ENCODE assay signal across 14 cellular contexts in the genomic region with DNA sequence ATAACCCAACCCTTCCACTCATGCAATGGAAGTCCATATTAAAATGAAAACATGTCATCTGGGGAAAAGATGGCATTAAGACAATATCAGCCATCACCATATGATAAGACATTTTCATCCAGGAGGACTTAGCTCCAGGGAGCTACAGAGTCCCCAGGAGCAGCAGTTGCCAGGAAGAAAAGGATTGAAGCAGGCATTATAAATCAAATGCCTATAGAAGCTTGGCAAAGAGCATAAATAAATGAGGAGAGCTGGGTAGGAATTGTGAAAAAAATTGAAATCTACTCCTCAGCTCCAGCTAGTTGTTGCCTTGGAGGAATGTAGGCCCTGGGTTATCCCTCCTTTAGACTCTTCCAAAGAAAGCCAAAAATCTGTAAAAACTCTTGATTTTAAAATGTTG. TPM values are rescaled to one million over a fixed set of nuclear protein-coding genes. Genes with fewer than 3 reads are reported as not detected.
DNase-seq lines count a peak whose midpoint lies in the region; ATAC-seq, FAIRE-seq and TF ChIP-seq lines count a peak whose summit lies in the region.
"Had no signal": no experiment of that assay in that cellular context is flagged by ENCODE, and none has a peak within 500 bp of the region (broad histone marks: within the 10 kb centered on the region; RNA-seq: fewer than 3 reads in every experiment).

No MANE protein-coding gene starts in this region.

- H4K20me1 ChIP-seq in GM12878 (ENCODE audit: control insufficient read depth, insufficient read depth): no peaks in the 10 kb centered on the region

- no peak overlapping the region for H3K27ac Mint-ChIP-seq in endothelial cell (ENCODE audit: unreplicated experiment)
- H3K27ac Mint-ChIP-seq: CD4-positive, CD25-positive, alpha-beta regulatory T cell had no signal

- TF ChIP-seq EP300 in GM12878 (IDR thresholded peaks at IDR 0.05; ENCODE audit: borderline replicate concordance in 1 of 2, control insufficient read depth in 1 of 2, low read depth in 2 of 2, low read length in 2 of 2): no peak

- H3K27me3 Mint-ChIP-seq in endothelial cell (ENCODE audit: unreplicated experiment): peaks cover 3% of the 10 kb centered on the region
- H3K27me3 Mint-ChIP-seq: CD4-positive, CD25-positive, alpha-beta regulatory T cell had no signal

- H3K36me3 Mint-ChIP-seq in endothelial cell (ENCODE audit: low read depth, unreplicated experiment): peaks cover 36% of the 10 kb centered on the region
- H3K36me3 Mint-ChIP-seq: CD4-positive, CD25-positive, alpha-beta regulatory T cell had no signal

- H3K79me2 ChIP-seq in GM12878 (ENCODE audit: control insufficient read depth, insufficient read depth, low read length): no peaks in the 10 kb centered on the region

- SMC1A ChIA-PET in GM12878 (lab: Charles Lee; ENCODE audit: uncharacterized antibody, unreplicated experiment): interaction anchor here (0.6 to 1.3 kb wide), 4 partner anchors 10 to 17 kb away, joined by 3 to 4 read pairs (median 4); no protein-coding TSS in a partner anchor

- H3K9me3 ChIP-seq in left ventricle myocardium inferior (replicated peaks): peaks cover 6% of the 10 kb centered on the region
- no peaks in the 10 kb centered on the region for H3K9me3 ChIP-seq in GM12878 (replicated peaks; ENCODE audit: control insufficient read depth, insufficient read depth, low read length)
- H3K9me3 ChIP-seq in adrenal gland (replicated peaks in 1 of 3): no peaks in the 10 kb centered on the region

- H3K27ac ChIP-seq in left ventricle myocardium inferior (replicated peaks) (peak overlapping the region; percentile 28), GM12878 (ENCODE audit: control insufficient read depth, insufficient read depth) (no peak overlapping the region), substantia nigra (ENCODE audit: low read depth, low read length, poor library complexity, severe bottlenecking) (peak overlapping the region; percentile 91), adrenal gland (no peak overlapping the region)

- H3K4me1 ChIP-seq in left ventricle myocardium inferior: peaks cover 61% of the 10 kb centered on the region
- H3K4me1 ChIP-seq in GM12878 (ENCODE audit: control insufficient read depth, insufficient read depth, low read length): no peaks in the 10 kb centered on the region
- peaks cover 0 to 42% of the 10 kb centered on the region in 2 donors for H3K4me1 ChIP-seq in adrenal gland (replicated peaks in 1 of 2)

- no peak for FAIRE-seq in GM12878 (lab: Jason Lieb, UNC)
- FAIRE-seq: D721Med had no signal

- H3K9me3 Mint-ChIP-seq in endothelial cell (ENCODE audit: unreplicated experiment): no peaks in the 10 kb centered on the region

- H3K36me3 ChIP-seq in left ventricle myocardium inferior (peaks cover 16% of the 10 kb centered on the region), GM12878 (ENCODE audit: control insufficient read depth in 2 of 2, insufficient read depth in 2 of 2, low read length in 1 of 2) (no peaks in the 10 kb centered on the region), adrenal gland (replicated peaks in 1 of 2) (no peaks in the 10 kb centered on the region)

- H3K4me2 ChIP-seq in GM12878 (ENCODE audit: control insufficient read depth, insufficient read depth): no peak overlapping the region

- peaks cover 24% of the 10 kb centered on the region for H3K4me1 Mint-ChIP-seq in endothelial cell (ENCODE audit: unreplicated experiment)
- H3K4me1 Mint-ChIP-seq: CD4-positive, CD25-positive, alpha-beta regulatory T cell had no signal

- H3K27me3 ChIP-seq in left ventricle myocardium inferior (ENCODE audit: low read depth): no peaks in the 10 kb centered on the region
- H3K27me3 ChIP-seq in GM12878 (replicated peaks in 1 of 2; ENCODE audit: control insufficient read depth in 2 of 2, insufficient read depth in 2 of 2, low read length in 1 of 2): no peaks in the 10 kb centered on the region
- no peaks in the 10 kb centered on the region for H3K27me3 ChIP-seq in adrenal gland

- TF ChIP-seq RAD21 in GM12878 (IDR thresholded peaks at IDR 0.05; ENCODE audit: insufficient read depth, low read depth, low read length): no peak

- CTCF ChIA-PET in GM12878 (lab: Yijun Ruan, JAX): no interaction called here

- no peak for TF ChIP-seq POLR2A in GM12878 (IDR thresholded peaks at IDR 0.05; ENCODE audit: low read depth, low read length)
- no peak for TF ChIP-seq POLR2A in adrenal gland (IDR thresholded peaks at IDR 0.05)

- H2AFZ ChIP-seq in GM12878 (ENCODE audit: control insufficient read depth, low read depth, low read length): no peak overlapping the region

- intact Hi-C loops in left ventricle myocardium inferior (cut with micrococcal nuclease) (no loop called here), left ventricle myocardium superior (cut with micrococcal nuclease) (no loop called here), GM12878 (cut with micrococcal nuclease; ENCODE audit: unreplicated experiment) (no loop called here), adrenal gland (cut with DNase I) (no loop called here)

- in situ Hi-C loops in GM12878 (cut with MboI): no loop called here

- H3K9ac ChIP-seq in GM12878 (ENCODE audit: control insufficient read depth, insufficient read depth, low read length): no peak overlapping the region

- no peak for TF ChIP-seq CTCF in left ventricle myocardium inferior (IDR thresholded peaks at IDR 0.05; ENCODE audit: borderline replicate concordance)
- TF ChIP-seq CTCF in GM12878 (IDR thresholded peaks at IDR 0.05 in 2 of 3, conservative IDR thresholded peaks at IDR 0.05 in 1 of 3; ENCODE audit: control insufficient read depth in 2 of 3, extremely low read depth in 1 of 3, insufficient read depth in 1 of 3, low read depth in 3 of 3, low read length in 3 of 3): no peak
- TF ChIP-seq CTCF in endothelial cell (IDR thresholded peaks at IDR 0.05; ENCODE audit: unreplicated experiment): no peak
- TF ChIP-seq CTCF in adrenal gland (IDR thresholded peaks at IDR 0.05): no peak

- no TSS peak for BruUV-seq in GM12878 (replicated peaks; lab: Mats Ljungman, UMichigan)

- no peak for DNase-seq in left ventricle myocardium inferior
- DNase-seq in left ventricle myocardium superior: no peak
- DNase-seq in GM12878 (ENCODE audit: low read depth, low spot score): no peak
- DNase-seq in iPS-NIHi11 (ENCODE audit: low spot score): peak; percentile 27
- DNase-seq in substantia nigra (lab: John Stamatoyannopoulos, UW): no peak
- no peak for DNase-seq in endothelial cell (ENCODE audit: low spot score)
- no peak for DNase-seq in adrenal gland
- DNase-seq: CD4-positive, CD25-positive, alpha-beta regulatory T cell; H7; NCI-H187 treated with DMSO at 0.1 percent for 48 hours; NCI-H2171; NCI-H510A had no signal

- no peak overlapping the region for H3K4me3 Mint-ChIP-seq in endothelial cell (ENCODE audit: unreplicated experiment)

- no peak overlapping the region for H3K4me3 ChIP-seq in left ventricle myocardium inferior
- H3K4me3 ChIP-seq in GM12878: no peak overlapping the region
- no peak overlapping the region for H3K4me3 ChIP-seq in adrenal gland

- RAD21 ChIA-PET in GM12878 (lab: Charles Lee; ENCODE audit: unreplicated experiment): no interaction called here

- no peak for ATAC-seq in left ventricle myocardium superior
- ATAC-seq in GM12878: no peak
- no peak for ATAC-seq in GM21576 (IDR thresholded peaks at IDR 0.05; ENCODE audit: unreplicated experiment)

- POLR2A ChIA-PET in GM12878 (lab: Charles Lee): no interaction called here

TF ChIP-seq in GM12878, 131 proteins besides CTCF, POLR2A, EP300 and RAD21:
- no peak for TF ChIP-seq BACH1 (IDR thresholded peaks at IDR 0.05; ENCODE audit: borderline replicate concordance)
- TF ChIP-seq, protein P1, sequence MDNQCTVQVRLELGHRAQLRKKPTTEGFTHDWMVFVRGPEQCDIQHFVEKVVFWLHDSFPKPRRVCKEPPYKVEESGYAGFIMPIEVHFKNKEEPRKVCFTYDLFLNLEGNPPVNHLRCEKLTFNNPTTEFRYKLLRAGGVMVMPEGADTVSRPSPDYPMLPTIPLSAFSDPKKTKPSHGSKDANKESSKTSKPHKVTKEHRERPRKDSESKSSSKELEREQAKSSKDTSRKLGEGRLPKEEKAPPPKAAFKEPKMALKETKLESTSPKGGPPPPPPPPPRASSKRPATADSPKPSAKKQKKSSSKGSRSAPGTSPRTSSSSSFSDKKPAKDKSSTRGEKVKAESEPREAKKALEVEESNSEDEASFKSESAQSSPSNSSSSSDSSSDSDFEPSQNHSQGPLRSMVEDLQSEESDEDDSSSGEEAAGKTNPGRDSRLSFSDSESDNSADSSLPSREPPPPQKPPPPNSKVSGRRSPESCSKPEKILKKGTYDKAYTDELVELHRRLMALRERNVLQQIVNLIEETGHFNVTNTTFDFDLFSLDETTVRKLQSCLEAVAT (IDR thresholded peaks at IDR 0.05): 0 out of 2 replicates have a peak, but pooled peaks have one; percentile 31
- no peak for TF ChIP-seq STAT1 (conservative IDR thresholded peaks at IDR 0.05)
- no peak for TF ChIP-seq KDM1A (IDR thresholded peaks at IDR 0.05; ENCODE audit: borderline replicate concordance)
- no peak for TF ChIP-seq RB1 (IDR thresholded peaks at IDR 0.05; ENCODE audit: borderline replicate concordance)
TF ChIP-seq in GM12878: peak in this region for 1.

RNA-seq across cellular contexts. Expression of a gene that starts 42.5 kb away (rescaled TPM):
- total RNA-seq in left ventricle myocardium inferior: 5.2 TPM
- total RNA-seq in left ventricle myocardium superior: 5.4 TPM
- 0.23 and 0.32 TPM in 2 replicates for total RNA-seq in GM12878 (2013; cell fraction: nucleolus; rRNA removed)
- 0.38 TPM in 1 of 2 replicates, not detected in the other for total RNA-seq in GM12878 (2014; rRNA removed)
- total RNA-seq in GM12878 (2014; rRNA removed; fragmentation: Illumina TruSeq; extraction: Trizol): 0.09 and 0.18 TPM in 2 replicates
- total RNA-seq in GM12878 (2021): 0.13 TPM in 1 of 2 replicates, not detected in the other
- not detected for polyA plus RNA-seq in GM12878 (2011; ENCODE audit: low read depth)
- polyA plus RNA-seq in GM12878 (2011; rRNA removed): 0.12 and 0.31 TPM in 2 replicates
- 0.04 and 0.12 TPM in 2 replicates for polyA plus RNA-seq in GM12878 (2011; cell fraction: cytosol; rRNA removed)
- 0.45 and 0.47 TPM in 2 replicates for polyA plus RNA-seq in GM12878 (2011; cell fraction: nucleus; rRNA removed)
- polyA plus RNA-seq in GM12878 (2012): 0.09 TPM in 1 of 2 replicates, not detected in the other
- 0.07 TPM in 1 of 2 replicates, not detected in the other for polyA plus RNA-seq in GM12878 (2014; fragmentation: Illumina TruSeq; extraction: Trizol)
- polyA plus RNA-seq in GM12878 (2014; fragmentation: Nextera tagmentation; extraction: Ambion mirVana): under 1 TPM in 1 of 2 experiments, not detected in 1; 0.04 TPM
- 0.11 TPM in 1 of 2 replicates, not detected in the other for polyA plus RNA-seq in GM12878 (2014; rRNA removed)
- polyA plus RNA-seq in GM12878 (2016; fragmentation: Nextera tagmentation; extraction: Ambion mirVana): not detected
- 0.67 and 1.3 TPM in 2 replicates for polyA minus RNA-seq in GM12878 (2011; rRNA and poly(A)+ RNA removed)
- polyA minus RNA-seq in GM12878 (2011; cell fraction: cytosol; rRNA and poly(A)+ RNA removed): not detected in 2 replicates
- 1.1 and 3.6 TPM in 2 replicates for polyA minus RNA-seq in GM12878 (2011; cell fraction: nucleus; rRNA and poly(A)+ RNA removed)
- total RNA-seq in endothelial cell (ENCODE audit: unreplicated experiment): 57.9 TPM
- 10 to 100 TPM in 7 of 8 donors, 1 to 10 TPM in 1; 8.9 to 92.8 (median 39.8) TPM for total RNA-seq in adrenal gland
- polyA plus RNA-seq in adrenal gland: 10 to 100 TPM; 11.5 to 21.4 (median 13.8) TPM
- total RNA-seq: CD4-positive, CD25-positive, alpha-beta regulatory T cell had no signal
- polyA plus RNA-seq: CD4-positive, CD25-positive, alpha-beta regulatory T cell had no signal

Comparison
In these comparisons a context has a peak if more than half of its experiments do, and no peak if none do; other contexts are left out.
1. H3K27ac ChIP-seq: peak in left ventricle myocardium inferior (single experiment) and substantia nigra (single experiment); none in GM12878 (single experiment) and adrenal gland (0 of 5).